In genomic region chr4:183074288-183074990, GRCh38 we compare ENCODE assay signal across 2 cellular contexts.
TF ChIP-seq lines count a peak whose summit lies in the region.

No MANE protein-coding gene starts in this region.

TF ChIP-seq in HepG2, 621 proteins besides CTCF, POLR2A, EP300 and RAD21:
- peak; percentile 60 for TF ChIP-seq TEAD3 (CRISPR knock-in tag; optimal IDR thresholded peaks at IDR 0.05; ENCODE audit: borderline replicate concordance)
- TF ChIP-seq SMAD3 (CRISPR knock-in tag; IDR thresholded peaks at IDR 0.05) = no peak
- TF ChIP-seq POGZ (CRISPR knock-in tag; IDR thresholded peaks at IDR 0.05) = no peak
- TF ChIP-seq SIX1 (CRISPR knock-in tag; IDR thresholded peaks at IDR 0.05; ENCODE audit: borderline replicate concordance) = no peak
- TF ChIP-seq CEBPB (IDR thresholded peaks at IDR 0.05; ENCODE audit: borderline replicate concordance, low read depth, low read length) = peak; percentile 22; the same call in 1 of the 2 replicates
- TF ChIP-seq PPARG (CRISPR knock-in tag; conservative IDR thresholded peaks at IDR 0.05) = no peak
TF ChIP-seq in HepG2: peak in this region for 2.

TF ChIP-seq in K562, 482 proteins besides CTCF, POLR2A, EP300 and RAD21:
- no peak for TF ChIP-seq POLR3G (IDR thresholded peaks at IDR 0.05; ENCODE audit: extremely low read depth, insufficient read length, insufficient replicate concordance)
- TF ChIP-seq STAT6 (CRISPR knock-in tag; IDR thresholded peaks at IDR 0.05) = no peak
- no peak for TF ChIP-seq ZFP30 (CRISPR knock-in tag; IDR thresholded peaks at IDR 0.05; ENCODE audit: borderline replicate concordance)
- no peak for TF ChIP-seq SMAD2 (IDR thresholded peaks at IDR 0.05; ENCODE audit: low read depth, low read length)
- TF ChIP-seq RREB1 (CRISPR knock-in tag; IDR thresholded peaks at IDR 0.05) = no peak
- TF ChIP-seq, protein P1, sequence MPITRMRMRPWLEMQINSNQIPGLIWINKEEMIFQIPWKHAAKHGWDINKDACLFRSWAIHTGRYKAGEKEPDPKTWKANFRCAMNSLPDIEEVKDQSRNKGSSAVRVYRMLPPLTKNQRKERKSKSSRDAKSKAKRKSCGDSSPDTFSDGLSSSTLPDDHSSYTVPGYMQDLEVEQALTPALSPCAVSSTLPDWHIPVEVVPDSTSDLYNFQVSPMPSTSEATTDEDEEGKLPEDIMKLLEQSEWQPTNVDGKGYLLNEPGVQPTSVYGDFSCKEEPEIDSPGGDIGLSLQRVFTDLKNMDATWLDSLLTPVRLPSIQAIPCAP (CRISPR knock-in tag; IDR thresholded peaks at IDR 0.05; ENCODE audit: borderline replicate concordance) = no peak
- TF ChIP-seq ZNF133 (CRISPR knock-in tag; IDR thresholded peaks at IDR 0.05) = no peak
- no peak for TF ChIP-seq PTBP1 (IDR thresholded peaks at IDR 0.05; ENCODE audit: low read depth, low read length)
- TF ChIP-seq E2F6 (IDR thresholded peaks at IDR 0.05; ENCODE audit: borderline replicate concordance in 1 of 2, extremely low read depth in 1 of 2, insufficient read depth in 1 of 2, insufficient read length in 1 of 2, low read depth in 1 of 2, low read length in 1 of 2, poor library complexity in 1 of 2, severe bottlenecking in 1 of 2) = no peak
- TF ChIP-seq, protein P2, sequence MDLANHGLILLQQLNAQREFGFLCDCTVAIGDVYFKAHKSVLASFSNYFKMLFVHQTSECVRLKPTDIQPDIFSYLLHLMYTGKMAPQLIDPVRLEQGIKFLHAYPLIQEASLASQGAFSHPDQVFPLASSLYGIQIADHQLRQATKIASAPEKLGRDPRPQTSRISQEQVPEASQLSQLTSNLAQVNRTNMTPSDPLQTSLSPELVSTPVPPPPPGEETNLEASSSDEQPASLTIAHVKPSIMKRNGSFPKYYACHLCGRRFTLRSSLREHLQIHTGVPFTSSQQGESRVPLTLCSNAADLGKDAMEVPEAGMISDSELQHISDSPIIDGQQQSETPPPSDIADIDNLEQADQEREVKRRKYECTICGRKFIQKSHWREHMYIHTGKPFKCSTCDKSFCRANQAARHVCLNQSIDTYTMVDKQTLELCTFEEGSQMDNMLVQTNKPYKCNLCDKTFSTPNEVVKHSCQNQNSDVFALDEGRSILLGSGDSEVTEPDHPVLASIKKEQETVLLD (IDR thresholded peaks at IDR 0.05) = no peak
- TF ChIP-seq, protein P3, sequence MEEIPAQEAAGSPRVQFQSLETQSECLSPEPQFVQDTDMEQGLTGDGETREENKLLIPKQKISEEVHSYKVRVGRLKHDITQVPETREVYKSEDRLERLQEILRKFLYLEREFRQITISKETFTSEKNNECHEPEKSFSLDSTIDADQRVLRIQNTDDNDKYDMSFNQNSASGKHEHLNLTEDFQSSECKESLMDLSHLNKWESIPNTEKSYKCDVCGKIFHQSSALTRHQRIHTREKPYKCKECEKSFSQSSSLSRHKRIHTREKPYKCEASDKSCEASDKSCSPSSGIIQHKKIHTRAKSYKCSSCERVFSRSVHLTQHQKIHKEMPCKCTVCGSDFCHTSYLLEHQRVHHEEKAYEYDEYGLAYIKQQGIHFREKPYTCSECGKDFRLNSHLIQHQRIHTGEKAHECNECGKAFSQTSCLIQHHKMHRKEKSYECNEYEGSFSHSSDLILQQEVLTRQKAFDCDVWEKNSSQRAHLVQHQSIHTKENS (CRISPR knock-in tag; IDR thresholded peaks at IDR 0.05) = no peak
- no peak for TF ChIP-seq GATAD2A (IDR thresholded peaks at IDR 0.05)
TF ChIP-seq in K562: peak in this region for 0.
